9 cellular contexts compared by ENCODE assay signal in the genomic region with DNA sequence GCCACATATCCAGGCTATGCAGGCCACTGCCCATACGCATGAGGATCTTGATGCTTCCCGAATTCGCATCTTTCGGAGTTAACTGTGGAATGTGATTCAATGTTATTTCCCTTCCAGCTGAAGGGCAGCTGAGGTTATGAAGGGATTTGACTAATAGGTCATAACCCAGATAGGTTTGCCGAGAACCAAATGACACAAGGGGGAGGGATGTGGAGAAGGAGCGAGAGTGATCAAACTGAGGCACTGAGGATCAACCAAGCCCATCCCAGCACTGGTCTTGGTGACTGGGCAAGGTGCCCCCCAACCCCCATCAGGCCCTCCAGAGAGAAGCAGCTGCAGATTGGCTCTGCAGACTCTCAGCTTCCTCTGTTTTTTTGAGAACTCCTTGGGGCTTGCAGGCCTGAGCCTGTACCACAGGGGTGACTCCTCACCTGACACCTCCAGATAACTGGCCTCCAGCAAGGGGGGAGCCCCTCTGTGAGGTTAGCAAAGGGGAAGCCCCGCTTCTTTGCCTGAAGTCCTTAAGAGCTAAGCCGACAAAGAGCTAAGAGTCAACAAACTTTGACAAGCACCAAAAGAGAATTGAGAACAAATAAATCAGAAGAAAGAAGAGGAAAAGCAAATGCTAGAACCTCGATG.
DNase-seq lines count a peak whose midpoint lies in the region; ATAC-seq and TF ChIP-seq lines count a peak whose summit lies in the region.
"Had no signal": no experiment of that assay in that cellular context is flagged by ENCODE, and none has a peak within 500 bp of the region (broad histone marks: within the 10 kb centered on the region; RNA-seq: fewer than 3 reads in every experiment).

No MANE protein-coding gene starts in this region.

- H3K36me3 ChIP-seq in adrenal gland (replicated peaks in 1 of 2) (no peaks in the 10 kb centered on the region), subcutaneous abdominal adipose tissue (ENCODE audit: control insufficient read depth in 5 of 5, insufficient read depth in 5 of 5, low read length in 5 of 5) (no peaks in the 10 kb centered on the region)

- no peaks in the 10 kb centered on the region for H3K4me1 Mint-ChIP-seq in activated CD4-positive, alpha-beta memory T cell treated with anti-CD3 and anti-CD28 coated beads for 36 hours (ENCODE audit: low read depth)
- no peaks in the 10 kb centered on the region for H3K4me1 Mint-ChIP-seq in activated CD4-positive, alpha-beta memory T cell treated with anti-CD3 and anti-CD28 coated beads, Interleukin-2, amount 10 ng/mL, durations not matched to agents 7 days and 5 days

- H3K9ac ChIP-seq in subcutaneous abdominal adipose tissue (ENCODE audit: low read length in 5 of 5): peak overlapping the region in 3 of 5 donors; percentile 7 to 66 (median 37)

- CTCF ChIA-PET in activated CD4-positive, alpha-beta memory T cell treated with anti-CD3 and anti-CD28 coated beads for 36 hours (lab: Charles Lee): interaction anchor here (1.1 kb wide), 1 partner anchor 128 kb away, joined by 3 read pairs; no protein-coding TSS in a partner anchor
- CTCF ChIA-PET in activated CD4-positive, alpha-beta memory T cell treated with anti-CD3 and anti-CD28 coated beads, Interleukin-2, amount 10 ng/mL, durations not matched to agents 7 days and 5 days (lab: Charles Lee): no interaction called here

- no peaks in the 10 kb centered on the region for H3K9me3 Mint-ChIP-seq in activated CD4-positive, alpha-beta memory T cell treated with anti-CD3 and anti-CD28 coated beads for 36 hours
- H3K9me3 Mint-ChIP-seq in activated CD4-positive, alpha-beta memory T cell treated with anti-CD3 and anti-CD28 coated beads, Interleukin-2, amount 10 ng/mL, durations not matched to agents 7 days and 5 days: no peaks in the 10 kb centered on the region

- intact Hi-C loops in activated CD4-positive, alpha-beta memory T cell treated with anti-CD3 and anti-CD28 coated beads for 36 hours (cut with micrococcal nuclease): no loop called here
- intact Hi-C loops in adrenal gland (cut with DNase I): loop anchor here (10.0 kb wide), 1 partner anchor 187 kb away; no protein-coding TSS in a partner anchor

- no peak overlapping the region for H3K27ac Mint-ChIP-seq in activated CD4-positive, alpha-beta memory T cell treated with anti-CD3 and anti-CD28 coated beads for 36 hours
- H3K27ac Mint-ChIP-seq in activated CD4-positive, alpha-beta memory T cell treated with anti-CD3 and anti-CD28 coated beads, Interleukin-2, amount 10 ng/mL, durations not matched to agents 7 days and 5 days: no peak overlapping the region

- ATAC-seq in left lobe of liver (peak; percentile 21), HG03135 (IDR thresholded peaks at IDR 0.05; ENCODE audit: unreplicated experiment) (no peak)

- H3K27me3 Mint-ChIP-seq in activated CD4-positive, alpha-beta memory T cell treated with anti-CD3 and anti-CD28 coated beads for 36 hours: peaks cover 7% of the 10 kb centered on the region
- H3K27me3 Mint-ChIP-seq in activated CD4-positive, alpha-beta memory T cell treated with anti-CD3 and anti-CD28 coated beads, Interleukin-2, amount 10 ng/mL, durations not matched to agents 7 days and 5 days: peaks cover 17% of the 10 kb centered on the region

- WGBS in adrenal gland, 4 donors: 59 to 72% (median 61%) methylated on average over 9 of the region's 9 CpGs

- POLR2A ChIA-PET in activated CD4-positive, alpha-beta memory T cell treated with anti-CD3 and anti-CD28 coated beads for 36 hours (lab: Charles Lee): no interaction called here
- POLR2A ChIA-PET in activated CD4-positive, alpha-beta memory T cell treated with anti-CD3 and anti-CD28 coated beads, Interleukin-2, amount 10 ng/mL, durations not matched to agents 7 days and 5 days (lab: Charles Lee): no interaction called here

- DNase-seq in activated CD4-positive, alpha-beta memory T cell treated with anti-CD3 and anti-CD28 coated beads for 36 hours: peak; percentile 49
- no peak for DNase-seq in activated CD4-positive, alpha-beta memory T cell treated with anti-CD3 and anti-CD28 coated beads, Interleukin-2, amount 10 ng/mL, durations not matched to agents 7 days and 5 days
- DNase-seq in adrenal gland (no peak), left lobe of liver (ENCODE audit: low spot score) (no peak), NCI-H2081 treated with DMSO at 0.1 percent for 48 hours (lab: John Stamatoyannopoulos, UW) (no peak), A172 (ENCODE audit: low spot score) (no peak)

- no peaks in the 10 kb centered on the region for H3K36me3 Mint-ChIP-seq in activated CD4-positive, alpha-beta memory T cell treated with anti-CD3 and anti-CD28 coated beads for 36 hours
- no peaks in the 10 kb centered on the region for H3K36me3 Mint-ChIP-seq in activated CD4-positive, alpha-beta memory T cell treated with anti-CD3 and anti-CD28 coated beads, Interleukin-2, amount 10 ng/mL, durations not matched to agents 7 days and 5 days (ENCODE audit: low read depth)

- H3K4me3 Mint-ChIP-seq in activated CD4-positive, alpha-beta memory T cell treated with anti-CD3 and anti-CD28 coated beads for 36 hours: no peak overlapping the region
- H3K4me3 Mint-ChIP-seq in activated CD4-positive, alpha-beta memory T cell treated with anti-CD3 and anti-CD28 coated beads, Interleukin-2, amount 10 ng/mL, durations not matched to agents 7 days and 5 days: no peak overlapping the region

- no peak for TF ChIP-seq POLR2A in adrenal gland (IDR thresholded peaks at IDR 0.05)

- TF ChIP-seq CTCF in adrenal gland (IDR thresholded peaks at IDR 0.05): no peak

- peak overlapping the region in 1 of 4 donors; percentile 32 for H3K4me3 ChIP-seq in adrenal gland
- H3K4me3 ChIP-seq in subcutaneous abdominal adipose tissue (ENCODE audit: low read depth in 1 of 5, low read length in 5 of 5): peak overlapping the region; percentile 39 to 67 (median 65)

- H3K27me3 ChIP-seq in adrenal gland: no peaks in the 10 kb centered on the region
- H3K27me3 ChIP-seq in subcutaneous abdominal adipose tissue (ENCODE audit: control insufficient read depth in 5 of 5, insufficient read depth in 4 of 5, low read length in 5 of 5): no peaks in the 10 kb centered on the region

- H3K9me3 ChIP-seq in adrenal gland (replicated peaks in 1 of 3) (no peaks in the 10 kb centered on the region), subcutaneous abdominal adipose tissue (ENCODE audit: control insufficient read depth in 5 of 5, low read length in 5 of 5) (no peaks in the 10 kb centered on the region)

- H3K27ac ChIP-seq in adrenal gland (peak overlapping the region in 4 of 5 donors; percentile 5 to 80 (median 28)), subcutaneous abdominal adipose tissue (ENCODE audit: low read depth, low read length) (peak overlapping the region; percentile 69)
- H3K27ac ChIP-seq: C4-2B had no signal

- H3K4me1 ChIP-seq in adrenal gland (replicated peaks in 1 of 2) (peaks cover 0 to 20% of the 10 kb centered on the region in 2 donors), subcutaneous abdominal adipose tissue (ENCODE audit: control insufficient read depth in 5 of 5, insufficient read depth in 5 of 5, low read length in 5 of 5) (peaks cover 2 to 60% (median 31%) of the 10 kb centered on the region in 5 donors)
